Comparison of ENCODE assay signal across 23 cellular contexts in genomic region chr2:146489386-146489785, GRCh38.
"Had no signal": no experiment of that assay in that cellular context is flagged by ENCODE, and none has a peak within 500 bp of the region (broad histone marks: within the 10 kb centered on the region; RNA-seq: fewer than 3 reads in every experiment).

No MANE protein-coding gene starts in this region.

- H3K4me1 ChIP-seq: adrenal gland, gastroesophageal sphincter, left ventricle myocardium inferior, transverse colon, vagina had no signal

- H3K4me3 ChIP-seq: adrenal gland, gastroesophageal sphincter, left ventricle myocardium inferior, skin epidermis, transverse colon, vagina had no signal

- H3K36me3 Mint-ChIP-seq: activated naive CD4-positive, alpha-beta T cell treated with anti-CD3 and anti-CD28 coated beads, Interleukin-2, amount 50 U/mL, for 24 hours; brain; memory B cell; naive thymus-derived CD8-positive, alpha-beta T cell had no signal

- H3K36me3 ChIP-seq: adrenal gland, gastroesophageal sphincter, left ventricle myocardium inferior, neutrophil, transverse colon, vagina had no signal

- H3K9me3 ChIP-seq: adrenal gland, neutrophil, transverse colon, vagina had no signal

- H3K27ac Mint-ChIP-seq: activated naive CD4-positive, alpha-beta T cell treated with anti-CD3 and anti-CD28 coated beads, Interleukin-2, amount 50 U/mL, for 24 hours; activated T-helper 2 cell treated with anti-CD3 and anti-CD28 coated beads, Interferon-gamma antibody, Interleukin-2, Interleukin-4, amounts not matched to agents 10 μg/mL and 5 μg/mL and 100 μg/mL, durations not matched to agents 14 hours and 24 hours and 36 hours; brain; dendritic cell treated with granulocyte-macrophage colony-stimulating factor and Interleukin-4, amounts not matched to agents 40 ng/mL and 50 ng/mL, for 4 days; memory B cell; naive thymus-derived CD8-positive, alpha-beta T cell had no signal

- H3K27me3 Mint-ChIP-seq: activated naive CD4-positive, alpha-beta T cell treated with anti-CD3 and anti-CD28 coated beads, Interleukin-2, amount 50 U/mL, for 24 hours; dendritic cell treated with granulocyte-macrophage colony-stimulating factor and Interleukin-4, amounts not matched to agents 40 ng/mL and 50 ng/mL, for 4 days; memory B cell; naive thymus-derived CD8-positive, alpha-beta T cell had no signal

- H3K27ac ChIP-seq: adrenal gland, gastroesophageal sphincter, left ventricle myocardium inferior, neutrophil, skin epidermis, transverse colon, vagina, VCaP had no signal

- DNase-seq: activated CD4-positive, alpha-beta T cell treated with anti-CD3 and anti-CD28 coated beads for 1 hour; activated CD4-positive, alpha-beta T cell treated with anti-CD3 and anti-CD28 coated beads, Interleukin-2, amount 50 U/mL, for 4 hours; adrenal gland; cerebellar nuclear complex; effector memory CD4-positive, alpha-beta T cell; left ventricle myocardium inferior; naive thymus-derived CD8-positive, alpha-beta T cell; posterior cingulate gyrus; stimulated activated CD4-positive, alpha-beta T cell treated with anti-CD3 and anti-CD28 coated beads, Interleukin-4, amount 100 ng/mL, for 4 hours; stimulated activated CD8-positive, alpha-beta memory T cell treated with anti-CD3 and anti-CD28 coated beads, Interleukin-4, amount 100 ng/mL, for 48 hours; stimulated activated naive CD4-positive, alpha-beta T cell treated with Interleukin-2 at 50 U/mL for 16 hours; T1000; transverse colon had no signal

- H3K9me3 Mint-ChIP-seq: activated T-helper 2 cell treated with anti-CD3 and anti-CD28 coated beads, Interferon-gamma antibody, Interleukin-2, Interleukin-4, amounts not matched to agents 10 μg/mL and 5 μg/mL and 100 μg/mL, durations not matched to agents 14 hours and 24 hours and 36 hours had no signal

- H3K4me1 Mint-ChIP-seq: activated naive CD4-positive, alpha-beta T cell treated with anti-CD3 and anti-CD28 coated beads, Interleukin-2, amount 50 U/mL, for 24 hours; brain; memory B cell; naive thymus-derived CD8-positive, alpha-beta T cell had no signal

- H3K27me3 ChIP-seq: adrenal gland, gastroesophageal sphincter, neutrophil, transverse colon, vagina had no signal

- H3K4me3 Mint-ChIP-seq: activated naive CD4-positive, alpha-beta T cell treated with anti-CD3 and anti-CD28 coated beads, Interleukin-2, amount 50 U/mL, for 24 hours; brain; dendritic cell treated with granulocyte-macrophage colony-stimulating factor and Interleukin-4, amounts not matched to agents 40 ng/mL and 50 ng/mL, for 4 days; memory B cell; naive thymus-derived CD8-positive, alpha-beta T cell had no signal
